In the genomic region with DNA sequence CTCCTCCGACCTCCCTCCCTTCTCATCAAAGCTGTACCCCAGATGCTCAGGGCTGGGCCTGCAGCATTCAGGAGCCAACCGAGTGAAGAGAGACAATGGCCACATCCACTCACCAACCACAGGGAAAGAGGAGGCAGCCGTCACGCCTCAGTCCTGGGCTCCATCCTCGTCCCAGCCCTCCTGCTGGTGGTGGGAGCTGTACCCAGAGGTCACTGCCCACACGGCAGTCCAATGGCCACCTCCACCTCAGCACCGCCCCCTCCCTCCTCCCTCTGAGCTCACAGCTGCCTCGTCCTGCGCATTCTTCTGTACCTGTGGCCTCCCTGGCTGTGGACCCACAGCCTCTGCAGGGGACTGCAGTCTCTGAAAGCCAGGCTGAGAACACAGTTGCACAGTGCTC, we compare ENCODE assay signal across 22 cellular contexts. TPM values are rescaled to one million over a fixed set of nuclear protein-coding genes. Genes with fewer than 3 reads are reported as not detected.
"Had no signal": no experiment of that assay in that cellular context is flagged by ENCODE, and none has a peak within 500 bp of the region (broad histone marks: within the 10 kb centered on the region; RNA-seq: fewer than 3 reads in every experiment).

No MANE protein-coding gene starts in this region.

- H3K27ac ChIP-seq: breast epithelium, epithelial cell of prostate, lower lobe of right lung, prostate gland, spleen, thoracic aorta, upper lobe of left lung had no signal

- H3K36me3 ChIP-seq: breast epithelium, lower lobe of right lung, prostate gland, spleen, thoracic aorta, upper lobe of left lung had no signal

- H3K4me1 ChIP-seq: breast epithelium, lower lobe of right lung, prostate gland, spleen, upper lobe of left lung had no signal

- H3K4me3 Mint-ChIP-seq: activated B cell treated with CpG ODN at 0.5 μM for 24 hours; activated CD4-positive, alpha-beta T cell treated with anti-CD3 and anti-CD28 coated beads for 36 hours; activated naive CD8-positive, alpha-beta T cell treated with anti-CD3 and anti-CD28 coated beads for 36 hours; activated T-cell treated with anti-CD3 and anti-CD28 coated beads, Interleukin-2, amount 50 U/mL, for 4 hours; central memory CD8-positive, alpha-beta T cell; naive B cell had no signal

- DNase-seq: activated B cell treated with CpG ODN at 0.5 μM for 24 hours; activated CD4-positive, alpha-beta T cell treated with anti-CD3 and anti-CD28 coated beads for 36 hours; activated CD4-positive, alpha-beta T cell treated with anti-CD3 and anti-CD28 coated beads, Interleukin-2, amount 50 U/mL, for 4 hours; activated CD8-positive, alpha-beta memory T cell treated with anti-CD3 and anti-CD28 coated beads for 24 hours; activated CD8-positive, alpha-beta memory T cell treated with anti-CD3 and anti-CD28 coated beads, Interleukin-2, amount 50 U/mL, for 4 hours; activated naive CD4-positive, alpha-beta T cell treated with Interleukin-2 at 50 U/mL for 16 hours; activated naive CD8-positive, alpha-beta T cell treated with anti-CD3 and anti-CD28 coated beads for 36 hours; activated T-cell treated with anti-CD3 and anti-CD28 coated beads, Interleukin-2, amount 50 U/mL, for 4 hours; islet precursor cell; left colon; lower lobe of right lung; naive B cell; spleen; stimulated activated CD4-positive, alpha-beta T cell treated with anti-CD3 and anti-CD28 coated beads, Interleukin-4, amount 100 ng/mL, for 1 hour; stimulated activated naive CD4-positive, alpha-beta T cell treated with Interleukin-2 at 50 U/mL for 16 hours; T-helper 1 cell; upper lobe of left lung had no signal

- H3K36me3 Mint-ChIP-seq: activated naive CD8-positive, alpha-beta T cell treated with anti-CD3 and anti-CD28 coated beads for 36 hours; naive B cell had no signal

- H3K27me3 ChIP-seq: breast epithelium, upper lobe of left lung had no signal

- H3K4me3 ChIP-seq: breast epithelium, lower lobe of right lung, prostate gland, spleen, thoracic aorta, upper lobe of left lung had no signal

- ATAC-seq: activated CD4-positive, alpha-beta T cell treated with anti-CD3 and anti-CD28 coated beads for 36 hours; activated T-cell treated with anti-CD3 and anti-CD28 coated beads, Interleukin-2, amount 50 U/mL, for 4 hours; left colon; lower lobe of right lung had no signal

- H3K9me3 Mint-ChIP-seq: activated naive CD8-positive, alpha-beta T cell treated with anti-CD3 and anti-CD28 coated beads for 36 hours; activated T-cell treated with anti-CD3 and anti-CD28 coated beads, Interleukin-2, amount 50 U/mL, for 4 hours; central memory CD8-positive, alpha-beta T cell had no signal

- H3K4me1 Mint-ChIP-seq: activated B cell treated with CpG ODN at 0.5 μM for 24 hours; activated CD4-positive, alpha-beta T cell treated with anti-CD3 and anti-CD28 coated beads for 36 hours; central memory CD8-positive, alpha-beta T cell; naive B cell had no signal

- H3K9me3 ChIP-seq: breast epithelium, lower lobe of right lung, prostate gland, spleen, thoracic aorta, upper lobe of left lung had no signal

- H3K27ac Mint-ChIP-seq: activated B cell treated with CpG ODN at 0.5 μM for 24 hours; activated CD4-positive, alpha-beta T cell treated with anti-CD3 and anti-CD28 coated beads for 36 hours; activated naive CD8-positive, alpha-beta T cell treated with anti-CD3 and anti-CD28 coated beads for 36 hours; naive B cell had no signal

RNA-seq across cellular contexts. Expression of a gene that starts 53.0 kb away (rescaled TPM):
- total RNA-seq: activated B cell treated with CpG ODN at 0.5 μM for 24 hours; activated CD4-positive, alpha-beta T cell treated with anti-CD3 and anti-CD28 coated beads for 36 hours; lower lobe of right lung had no signal
